In genomic region chr3:117630469-117630868, GRCh38 we compare ENCODE assay signal across 11 cellular contexts.
DNase-seq lines count a peak whose midpoint lies in the region; ATAC-seq and TF ChIP-seq lines count a peak whose summit lies in the region.
"Had no signal": no experiment of that assay in that cellular context is flagged by ENCODE, and none has a peak within 500 bp of the region (broad histone marks: within the 10 kb centered on the region; RNA-seq: fewer than 3 reads in every experiment).

No MANE protein-coding gene starts in this region.

- H3K27ac ChIP-seq in SJCRH30 (peak overlapping the region; percentile 37), vagina (no peak overlapping the region)

- peak; percentile 77 for ATAC-seq in GM18873 (IDR thresholded peaks at IDR 0.05; ENCODE audit: low FRiP score, unreplicated experiment)
- peak; percentile 66 for ATAC-seq in GM21619 (IDR thresholded peaks at IDR 0.05; ENCODE audit: unreplicated experiment)
- ATAC-seq in HG03103 (IDR thresholded peaks at IDR 0.05; ENCODE audit: low read depth, unreplicated experiment), result peak; percentile 55
- ATAC-seq: stimulated activated naive B cell treated with anti-CD40 and anti-IgM and Interleukin-4, amounts not matched to agents 10 μg/mL and 1 μg/mL and 100 μg/mL, for 72 hours had no signal

- no peak for TF ChIP-seq CTCF in vagina (IDR thresholded peaks at IDR 0.05)

- DNase-seq in SJCRH30 (no peak), superior temporal gyrus (ENCODE audit: extremely low spot score) (no peak), vagina (ENCODE audit: extremely low spot score in 2 of 2) (no peak), midbrain (lab: John Stamatoyannopoulos, UW) (no peak), SHP77 (lab: John Stamatoyannopoulos, UW) (no peak)
- DNase-seq: activated CD4-positive, alpha-beta T cell treated with anti-CD3 and anti-CD28 coated beads, Interleukin-2, amount 50 U/mL, for 48 hours; stimulated activated CD4-positive, alpha-beta T cell treated with anti-CD3 and anti-CD28 coated beads, Interleukin-2, amount 100 ng/mL, for 48 hours; stimulated activated naive B cell treated with anti-CD40 and anti-IgM and Interleukin-4, amounts not matched to agents 10 μg/mL and 1 μg/mL and 100 μg/mL, for 72 hours had no signal

- H3K36me3 ChIP-seq in SJCRH30 (no peaks in the 10 kb centered on the region), vagina (no peaks in the 10 kb centered on the region)

- no peak overlapping the region for H3K4me3 ChIP-seq in SJCRH30
- no peak overlapping the region for H3K4me3 ChIP-seq in vagina

- H3K27me3 ChIP-seq in SJCRH30 (no peaks in the 10 kb centered on the region), vagina (no peaks in the 10 kb centered on the region)

- TF ChIP-seq POLR2A in vagina (IDR thresholded peaks at IDR 0.05), result no peak

- intact Hi-C loops in vagina (cut with DNase I), result no loop called here

- peaks cover 19% of the 10 kb centered on the region for H3K4me1 ChIP-seq in SJCRH30
- H3K4me1 ChIP-seq in vagina, result no peaks in the 10 kb centered on the region

- H3K9me3 ChIP-seq in SJCRH30 (replicated peaks), result no peaks in the 10 kb centered on the region
- no peaks in the 10 kb centered on the region for H3K9me3 ChIP-seq in vagina
